Comparison of ENCODE assay signal across 8 cellular contexts in genomic region chr2:31170071-31170698, GRCh38. TPM values are rescaled to one million over a fixed set of nuclear protein-coding genes. Genes with fewer than 3 reads are reported as not detected.
A peak's percentile ranks its signal among the peaks of the same experiment; 100 is the strongest.
DNase-seq lines count a peak whose midpoint lies in the region; ATAC-seq and TF ChIP-seq lines count a peak whose summit lies in the region.

No MANE protein-coding gene starts in this region.

- H4K20me1 ChIP-seq in Loucy (ENCODE audit: insufficient read depth, low read length, poor library complexity, severe bottlenecking) = no peaks in the 10 kb centered on the region

- H3K27ac ChIP-seq in SK-N-MC = no peak overlapping the region

- ATAC-seq in GM21619 (IDR thresholded peaks at IDR 0.05; ENCODE audit: unreplicated experiment) (peak; percentile 82), left ventricle myocardium superior (peak; percentile 90), GM21717 (IDR thresholded peaks at IDR 0.05; ENCODE audit: unreplicated experiment) (no peak)

- H3K9ac ChIP-seq in Loucy (ENCODE audit: low read depth, low read length, poor library complexity, severe bottlenecking) (no peak overlapping the region), SK-N-MC (ENCODE audit: insufficient read length) (no peak overlapping the region)

- intact Hi-C loops in left ventricle myocardium superior (cut with micrococcal nuclease) = loop anchor here (5.0 kb wide), 1 partner anchor 458 kb away; no protein-coding TSS in a partner anchor

- DNase-seq in DMS 273 (lab: John Stamatoyannopoulos, UW; ENCODE audit: unreplicated experiment) = peak; percentile 85
- DNase-seq in SK-N-MC (ENCODE audit: low read depth, low spot score) = peak; percentile 47
- DNase-seq in amniotic stem cell (lab: John Stamatoyannopoulos, UW) = peak; percentile 29
- DNase-seq in left ventricle myocardium superior = peak; percentile 62
- peak; percentile 73 for DNase-seq in renal cortical epithelial cell (ENCODE audit: low read depth)

- H3K4me3 ChIP-seq in Loucy (ENCODE audit: low read length, poor library complexity, severe bottlenecking) (no peak overlapping the region), SK-N-MC (no peak overlapping the region)

- H3K9me2 ChIP-seq in Loucy (replicated peaks; ENCODE audit: low read depth, low read length) = no peaks in the 10 kb centered on the region

- H3K36me3 ChIP-seq in Loucy (ENCODE audit: insufficient read depth, low read length) (no peaks in the 10 kb centered on the region), SK-N-MC (ENCODE audit: insufficient read depth, low read length) (no peaks in the 10 kb centered on the region)

- H3F3A ChIP-seq in Loucy (ENCODE audit: low read depth) = no peaks in the 10 kb centered on the region

- 0 out of 2 replicates have a peak overlapping the region, but pooled peaks have one; percentile 54 for H2AFZ ChIP-seq in Loucy (ENCODE audit: low read length)

- no peak overlapping the region for H3K4me2 ChIP-seq in Loucy (ENCODE audit: low read depth, low read length, poor library complexity, severe bottlenecking)

- H3K27me3 ChIP-seq in Loucy (ENCODE audit: insufficient read depth, low read length, poor library complexity, severe bottlenecking) = no peaks in the 10 kb centered on the region

- TF ChIP-seq CTCF in Loucy (conservative IDR thresholded peaks at IDR 0.05; ENCODE audit: low read length) = peak; percentile 95

- H3K9me3 ChIP-seq in Loucy (ENCODE audit: insufficient read depth, low read depth, low read length) (no peaks in the 10 kb centered on the region), SK-N-MC (ENCODE audit: low read depth, low read length) (no peaks in the 10 kb centered on the region)

- H3K79me2 ChIP-seq in Loucy (ENCODE audit: insufficient read depth, low read length) = no peaks in the 10 kb centered on the region

- no peaks in the 10 kb centered on the region for H3K4me1 ChIP-seq in Loucy (ENCODE audit: insufficient read depth, low read length, poor library complexity, severe bottlenecking)

RNA-seq across cellular contexts. Expression of gene GALNT14, which starts 31.9 kb away (rescaled TPM):
- total RNA-seq in left ventricle myocardium superior = 0.45 TPM
- total RNA-seq in renal cortical epithelial cell = 93.3 and 151 TPM in 2 replicates

RNA-seq across cellular contexts. Expression of gene CAPN14, which starts 47.1 kb away (rescaled TPM):
- total RNA-seq in left ventricle myocardium superior (0.42 TPM), renal cortical epithelial cell (0.20 and 1.6 TPM in 2 replicates)

Comparison
In these comparisons a context has a peak if more than half of its experiments do, and no peak if none do; other contexts are left out.
1. DNase-seq: peak in every context shown above with its lines; median percentile 85 in DMS 273; 73 in renal cortical epithelial cell; 62 in left ventricle myocardium superior; 47 in SK-N-MC; 29 in amniotic stem cell.
2. RNA of gene GALNT14, which starts 31.9 kb away (total RNA-seq): 93.3 to 151 TPM in renal cortical epithelial cell; 0.45 TPM in left ventricle myocardium superior (single experiment); every median in the first group is over 10 times any median in the second.